ENCODE assay signal across 10 cellular contexts in the genomic region with DNA sequence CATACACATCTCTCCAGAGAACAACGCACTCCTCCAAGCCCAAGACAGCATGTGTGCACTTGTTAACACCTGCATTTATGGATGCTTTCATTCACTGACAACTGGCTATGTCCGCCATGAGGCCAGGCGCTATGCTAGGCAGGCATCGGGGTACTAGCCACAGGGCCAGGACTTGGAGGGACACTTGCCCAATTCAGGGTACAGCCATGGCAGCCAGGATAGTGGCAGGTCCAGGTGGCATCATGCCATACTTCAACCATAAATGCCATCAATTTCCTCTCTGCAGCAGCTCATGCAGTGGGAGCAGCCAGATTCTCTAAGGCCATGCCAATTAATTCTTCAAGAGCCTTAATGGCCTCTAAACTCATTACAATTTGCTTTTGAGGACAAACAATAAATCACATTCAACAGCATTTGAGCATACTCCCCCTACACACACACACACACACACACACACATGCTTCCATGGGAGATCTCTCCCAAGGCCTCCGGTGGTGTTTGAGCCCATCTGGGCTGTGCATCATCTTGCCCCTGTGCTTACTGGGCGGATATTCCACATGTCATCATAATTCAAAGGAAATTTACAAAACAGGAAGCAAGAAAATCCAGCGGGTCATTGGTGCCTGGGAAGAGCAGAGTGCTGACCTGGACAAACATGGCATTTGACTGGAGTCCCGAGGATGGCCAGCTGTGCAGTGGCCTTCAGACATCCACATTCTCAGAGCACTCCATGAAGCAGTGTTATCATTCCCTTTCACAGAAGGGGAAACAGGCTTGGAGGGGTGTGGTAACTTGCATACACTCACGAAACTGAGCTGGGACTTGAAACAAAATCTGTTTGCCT.
DNase-seq lines count a peak whose midpoint lies in the region; ATAC-seq, FAIRE-seq and TF ChIP-seq lines count a peak whose summit lies in the region.
"Had no signal": no experiment of that assay in that cellular context is flagged by ENCODE, and none has a peak within 500 bp of the region (broad histone marks: within the 10 kb centered on the region; RNA-seq: fewer than 3 reads in every experiment).

No MANE protein-coding gene starts in this region.

- no peak for DNase-seq in activated naive CD8-positive, alpha-beta T cell treated with anti-CD3 and anti-CD28 coated beads, Interleukin-2, amount 50 U/mL, for 24 hours
- DNase-seq in kidney (peak; percentile 77), tibial artery (peak in 1 of 2 donors; percentile 59), H7 (no peak), LoVo (ENCODE audit: low spot score) (no peak)
- DNase-seq: activated CD4-positive, alpha-beta T cell treated with anti-CD3 and anti-CD28 coated beads, Interleukin-2, amount 50 U/mL, for 1 hour had no signal

- FAIRE-seq in kidney (lab: Jason Lieb, UNC): no peak

- no peak for ATAC-seq in activated naive CD8-positive, alpha-beta T cell treated with anti-CD3 and anti-CD28 coated beads, Interleukin-2, amount 50 U/mL, for 24 hours
- no peak for ATAC-seq in HG03521 (IDR thresholded peaks at IDR 0.05; ENCODE audit: unreplicated experiment)
- ATAC-seq: HCT116 had no signal

- intact Hi-C loops in kidney (cut with DNase I) (no loop called here), tibial artery (cut with DNase I; ENCODE audit: low total_unique reads) (no loop called here)

- peak overlapping the region; percentile 54 for H3K27ac Mint-ChIP-seq in activated naive CD8-positive, alpha-beta T cell
- no peak overlapping the region for H3K27ac Mint-ChIP-seq in activated naive CD8-positive, alpha-beta T cell treated with anti-CD3 and anti-CD28 coated beads, Interleukin-2, amount 50 U/mL, for 24 hours

- H3K4me1 Mint-ChIP-seq in activated naive CD8-positive, alpha-beta T cell (ENCODE audit: low read depth): peaks cover 86% of the 10 kb centered on the region
- H3K4me1 Mint-ChIP-seq in activated naive CD8-positive, alpha-beta T cell treated with anti-CD3 and anti-CD28 coated beads, Interleukin-2, amount 50 U/mL, for 24 hours: peaks cover 84% of the 10 kb centered on the region

- H3K36me3 ChIP-seq in kidney (ENCODE audit: control insufficient read depth in 1 of 2, insufficient read depth in 2 of 2, low read length in 2 of 2) (no peaks in the 10 kb centered on the region), tibial artery (no peaks in the 10 kb centered on the region), H7 (replicated peaks; ENCODE audit: control insufficient read depth, insufficient read depth, low read length) (no peaks in the 10 kb centered on the region)

- H3K4me1 ChIP-seq in kidney (ENCODE audit: control insufficient read depth in 1 of 2, insufficient read depth in 1 of 2, low read depth in 1 of 2, low read length in 2 of 2) (peaks cover 51 to 76% of the 10 kb centered on the region in 2 donors), tibial artery (peaks cover 6 to 93% (median 87%) of the 10 kb centered on the region in 4 donors)

- peak overlapping the region in 1 of 2 donors; percentile 2 for H3K9ac ChIP-seq in kidney (ENCODE audit: low read length in 2 of 2)

- no peaks in the 10 kb centered on the region for H3K27me3 Mint-ChIP-seq in activated naive CD8-positive, alpha-beta T cell
- no peaks in the 10 kb centered on the region for H3K27me3 Mint-ChIP-seq in activated naive CD8-positive, alpha-beta T cell treated with anti-CD3 and anti-CD28 coated beads, Interleukin-2, amount 50 U/mL, for 24 hours

- no peak overlapping the region for H3K4me3 Mint-ChIP-seq in activated naive CD8-positive, alpha-beta T cell
- no peak overlapping the region for H3K4me3 Mint-ChIP-seq in activated naive CD8-positive, alpha-beta T cell treated with anti-CD3 and anti-CD28 coated beads, Interleukin-2, amount 50 U/mL, for 24 hours

- H3K4me3 ChIP-seq in kidney (ENCODE audit: low read length in 2 of 2): peak overlapping the region in 1 of 2 donors; percentile 25
- H3K4me3 ChIP-seq in tibial artery: no peak overlapping the region
- no peak overlapping the region for H3K4me3 ChIP-seq in H7 (ENCODE audit: insufficient read depth, low read depth, low read length)

- H3K9me3 Mint-ChIP-seq in activated naive CD8-positive, alpha-beta T cell (ENCODE audit: low read depth): no peaks in the 10 kb centered on the region
- H3K9me3 Mint-ChIP-seq in activated naive CD8-positive, alpha-beta T cell treated with anti-CD3 and anti-CD28 coated beads, Interleukin-2, amount 50 U/mL, for 24 hours: no peaks in the 10 kb centered on the region

- H3K36me3 Mint-ChIP-seq in activated naive CD8-positive, alpha-beta T cell: no peaks in the 10 kb centered on the region
- no peaks in the 10 kb centered on the region for H3K36me3 Mint-ChIP-seq in activated naive CD8-positive, alpha-beta T cell treated with anti-CD3 and anti-CD28 coated beads, Interleukin-2, amount 50 U/mL, for 24 hours (ENCODE audit: low read depth)

- TF ChIP-seq CTCF in VCaP (conservative IDR thresholded peaks at IDR 0.05): no peak
- no peak for TF ChIP-seq CTCF in kidney (IDR thresholded peaks at IDR 0.05; ENCODE audit: borderline replicate concordance, extremely low read depth, insufficient read depth)
- no peak for TF ChIP-seq CTCF in tibial artery (IDR thresholded peaks at IDR 0.05)

- H3K27me3 ChIP-seq in tibial artery: no peaks in the 10 kb centered on the region
- peaks cover 3% of the 10 kb centered on the region for H3K27me3 ChIP-seq in H7 (ENCODE audit: control insufficient read depth, insufficient read depth, low read length)

- peak overlapping the region; percentile 99 for H3K27ac ChIP-seq in VCaP
- H3K27ac ChIP-seq in kidney (ENCODE audit: low read depth in 2 of 2, low read length in 2 of 2): peak overlapping the region in 1 of 2 donors; percentile 28
- peak overlapping the region; percentile 21 to 94 for H3K27ac ChIP-seq in tibial artery

- H3K9me3 ChIP-seq in kidney (ENCODE audit: control insufficient read depth in 1 of 2, low read length in 2 of 2) (no peaks in the 10 kb centered on the region), tibial artery (no peaks in the 10 kb centered on the region)
